Comparison of ENCODE assay signal across 22 cellular contexts in the genomic region with DNA sequence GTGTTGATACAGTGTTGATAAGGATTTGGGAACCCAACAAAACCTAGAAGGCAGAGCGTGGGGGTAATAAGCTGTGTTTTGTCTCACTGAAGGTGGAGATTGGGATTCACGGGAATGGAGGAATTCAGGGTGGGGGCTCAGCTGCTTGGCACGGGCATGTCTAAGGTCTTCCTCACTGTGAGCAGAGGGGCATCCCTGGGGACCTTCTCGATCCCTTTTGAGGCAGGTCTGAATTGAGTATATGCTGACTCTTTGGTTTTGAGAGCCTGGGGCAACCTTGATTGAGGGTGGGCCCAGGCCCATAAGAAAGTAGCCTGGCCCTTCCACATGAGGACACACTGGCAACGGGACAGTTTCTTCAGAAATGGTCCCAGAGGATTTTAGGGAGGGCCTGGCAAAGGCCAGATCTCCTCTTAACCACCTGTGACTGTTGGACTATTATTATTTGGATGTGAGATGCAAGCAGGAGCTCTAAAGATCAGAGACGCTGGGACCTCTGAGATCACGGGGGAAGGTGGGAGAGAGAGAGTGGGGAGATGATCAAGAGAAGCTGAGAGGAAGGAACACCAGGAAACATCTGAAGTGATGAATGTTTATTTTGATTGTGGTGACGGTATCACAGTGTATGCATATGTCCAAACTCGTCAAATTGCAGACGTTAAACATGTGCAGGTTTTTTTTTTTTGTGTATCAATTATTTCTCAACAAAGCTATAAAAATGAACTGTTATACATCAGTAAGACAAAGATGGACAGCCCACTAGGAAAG. TPM values are rescaled to one million over a fixed set of nuclear protein-coding genes. Genes with fewer than 3 reads are reported as not detected.
DNase-seq lines count a peak whose midpoint lies in the region; ATAC-seq, FAIRE-seq and TF ChIP-seq lines count a peak whose summit lies in the region.
"Had no signal": no experiment of that assay in that cellular context is flagged by ENCODE, and none has a peak within 500 bp of the region (broad histone marks: within the 10 kb centered on the region; RNA-seq: fewer than 3 reads in every experiment).

No MANE protein-coding gene starts in this region.

- no peak overlapping the region for H3K4me3 ChIP-seq in A549
- no peak overlapping the region for H3K4me3 ChIP-seq in tibial nerve

- TF ChIP-seq CTCF in A549 (IDR thresholded peaks at IDR 0.05), result no peak
- TF ChIP-seq CTCF in GM13977 (IDR thresholded peaks at IDR 0.05; ENCODE audit: extremely low read depth, insufficient read depth, missing control alignments), result no peak
- no peak for TF ChIP-seq CTCF in endothelial cell (IDR thresholded peaks at IDR 0.05; ENCODE audit: unreplicated experiment)
- no peak for TF ChIP-seq CTCF in nephron progenitor cell (IDR thresholded peaks at IDR 0.05)
- no peak for TF ChIP-seq CTCF in tibial nerve (IDR thresholded peaks at IDR 0.05)

- TF ChIP-seq POLR2A in A549 (IDR thresholded peaks at IDR 0.05; ENCODE audit: low read length) (no peak), tibial nerve (IDR thresholded peaks at IDR 0.05) (no peak)

- CTCF ChIA-PET in A549 (lab: Yijun Ruan, JAX), result interaction anchor here (0.9 to 15.8 kb wide), 12 partner anchors 8 to 853 kb away, joined by 3 to 304 read pairs (median 8); no protein-coding TSS in a partner anchor

- 70% methylated on average over 10 of the region's 10 CpGs for WGBS in A549 (ENCODE audit: missing lambda C conversion rate)
- 69 to 73% methylated on average over 10 of the region's 10 CpGs for WGBS in tibial nerve, 2 donors

- peak overlapping the region; percentile 86 for H3K27ac Mint-ChIP-seq in endothelial cell (ENCODE audit: unreplicated experiment)
- H3K27ac Mint-ChIP-seq in nephron progenitor cell, result peak overlapping the region; percentile 1
- H3K27ac Mint-ChIP-seq: activated naive CD8-positive, alpha-beta T cell; CD8-positive, alpha-beta T cell had no signal

- H3K36me3 ChIP-seq in tibial nerve, result no peaks in the 10 kb centered on the region

- no peaks in the 10 kb centered on the region for H3K9me3 ChIP-seq in A549
- no peaks in the 10 kb centered on the region for H3K9me3 ChIP-seq in tibial nerve

- H3K9me3 Mint-ChIP-seq in endothelial cell (ENCODE audit: unreplicated experiment) (no peaks in the 10 kb centered on the region), nephron progenitor cell (no peaks in the 10 kb centered on the region)
- H3K9me3 Mint-ChIP-seq: CD8-positive, alpha-beta T cell had no signal

- no peaks in the 10 kb centered on the region for H3K27me3 ChIP-seq in tibial nerve

- peaks cover 4% of the 10 kb centered on the region for H3K36me3 Mint-ChIP-seq in endothelial cell (ENCODE audit: low read depth, unreplicated experiment)
- H3K36me3 Mint-ChIP-seq in nephron progenitor cell (ENCODE audit: low read depth), result no peaks in the 10 kb centered on the region
- H3K36me3 Mint-ChIP-seq: activated naive CD8-positive, alpha-beta T cell; CD8-positive, alpha-beta T cell had no signal

- H3K4me1 Mint-ChIP-seq in endothelial cell (ENCODE audit: unreplicated experiment) (peaks cover 50% of the 10 kb centered on the region), nephron progenitor cell (peaks cover 46% of the 10 kb centered on the region)

- no peak for TF ChIP-seq RAD21 in A549 (conservative IDR thresholded peaks at IDR 0.05 in 1 of 2, IDR thresholded peaks at IDR 0.05 in 1 of 2)

- FAIRE-seq in A549 (lab: Jason Lieb, UNC), result no peak
- FAIRE-seq: astrocyte, GM12892, RCC 7860 had no signal

- peaks cover 2% of the 10 kb centered on the region for H3K27me3 Mint-ChIP-seq in endothelial cell (ENCODE audit: unreplicated experiment)
- peaks cover 18% of the 10 kb centered on the region for H3K27me3 Mint-ChIP-seq in nephron progenitor cell (ENCODE audit: low read depth, poor library complexity)

- in situ Hi-C loops in GM13977 (cut with MboI; ENCODE audit: low pct_unique_long_range_greater_than_20kb, low sequenced_read_pairs, unreplicated experiment), result loop anchor here (10.0 kb wide), 1 partner anchor 103 kb away; no protein-coding TSS in a partner anchor

- H3K4me3 Mint-ChIP-seq in endothelial cell (ENCODE audit: unreplicated experiment) (peak overlapping the region; percentile 26), nephron progenitor cell (no peak overlapping the region)
- H3K4me3 Mint-ChIP-seq: activated naive CD8-positive, alpha-beta T cell; CD8-positive, alpha-beta T cell had no signal

- H3K27ac ChIP-seq in A549 (no peak overlapping the region), tibial nerve (no peak overlapping the region)
- H3K27ac ChIP-seq: KMS-11 had no signal

- H3K4me1 ChIP-seq in A549 (no peaks in the 10 kb centered on the region), tibial nerve (no peaks in the 10 kb centered on the region)

- no peak for DNase-seq in A549 (ENCODE audit: low read depth in 1 of 2, low spot score in 1 of 2)
- peak; percentile 3 for DNase-seq in GM13977 (ENCODE audit: low spot score)
- no peak for DNase-seq in endothelial cell (ENCODE audit: low spot score)
- no peak for DNase-seq in nephron progenitor cell
- DNase-seq in activated CD4-positive, CD25-positive, alpha-beta regulatory T cell treated with anti-CD3 and anti-CD28 coated beads, Interleukin-2, amount 50 U/mL, for 72 hours, result no peak
- DNase-seq in activated gamma-delta T cell (lab: John Stamatoyannopoulos, UW), result no peak
- no peak for DNase-seq in tibial nerve (ENCODE audit: low spot score in 2 of 2)
- DNase-seq in OCI-M1 (lab: John Stamatoyannopoulos, UW), result no peak
- DNase-seq: activated T-cell treated with anti-CD3 and anti-CD28 coated beads, Interleukin-2, amount 50 U/mL, for 48 hours; cerebellar nuclear complex; effector memory CD4-positive, alpha-beta T cell; NCI-H1694 treated with DMSO at 0.1 percent for 48 hours; substantia nigra; T-helper 9 cell had no signal

- POLR2A ChIA-PET in A549 (lab: Yijun Ruan, JAX), result no interaction called here

- TF ChIP-seq EP300 in A549 (IDR thresholded peaks at IDR 0.05) (no peak), tibial nerve (IDR thresholded peaks at IDR 0.05) (no peak)

- H3K4me2 ChIP-seq in A549, result no peak overlapping the region
- H3K4me2 ChIP-seq: KMS-11 had no signal

- ATAC-seq in A549, result no peak
- ATAC-seq: activated CD4-positive, CD25-positive, alpha-beta regulatory T cell treated with anti-CD3 and anti-CD28 coated beads, Interleukin-2, amount 50 U/mL, for 24 hours; CD8-positive, alpha-beta T cell had no signal

TF ChIP-seq in A549, 52 proteins besides CTCF, POLR2A, EP300 and RAD21:
- TF ChIP-seq, protein P1, sequence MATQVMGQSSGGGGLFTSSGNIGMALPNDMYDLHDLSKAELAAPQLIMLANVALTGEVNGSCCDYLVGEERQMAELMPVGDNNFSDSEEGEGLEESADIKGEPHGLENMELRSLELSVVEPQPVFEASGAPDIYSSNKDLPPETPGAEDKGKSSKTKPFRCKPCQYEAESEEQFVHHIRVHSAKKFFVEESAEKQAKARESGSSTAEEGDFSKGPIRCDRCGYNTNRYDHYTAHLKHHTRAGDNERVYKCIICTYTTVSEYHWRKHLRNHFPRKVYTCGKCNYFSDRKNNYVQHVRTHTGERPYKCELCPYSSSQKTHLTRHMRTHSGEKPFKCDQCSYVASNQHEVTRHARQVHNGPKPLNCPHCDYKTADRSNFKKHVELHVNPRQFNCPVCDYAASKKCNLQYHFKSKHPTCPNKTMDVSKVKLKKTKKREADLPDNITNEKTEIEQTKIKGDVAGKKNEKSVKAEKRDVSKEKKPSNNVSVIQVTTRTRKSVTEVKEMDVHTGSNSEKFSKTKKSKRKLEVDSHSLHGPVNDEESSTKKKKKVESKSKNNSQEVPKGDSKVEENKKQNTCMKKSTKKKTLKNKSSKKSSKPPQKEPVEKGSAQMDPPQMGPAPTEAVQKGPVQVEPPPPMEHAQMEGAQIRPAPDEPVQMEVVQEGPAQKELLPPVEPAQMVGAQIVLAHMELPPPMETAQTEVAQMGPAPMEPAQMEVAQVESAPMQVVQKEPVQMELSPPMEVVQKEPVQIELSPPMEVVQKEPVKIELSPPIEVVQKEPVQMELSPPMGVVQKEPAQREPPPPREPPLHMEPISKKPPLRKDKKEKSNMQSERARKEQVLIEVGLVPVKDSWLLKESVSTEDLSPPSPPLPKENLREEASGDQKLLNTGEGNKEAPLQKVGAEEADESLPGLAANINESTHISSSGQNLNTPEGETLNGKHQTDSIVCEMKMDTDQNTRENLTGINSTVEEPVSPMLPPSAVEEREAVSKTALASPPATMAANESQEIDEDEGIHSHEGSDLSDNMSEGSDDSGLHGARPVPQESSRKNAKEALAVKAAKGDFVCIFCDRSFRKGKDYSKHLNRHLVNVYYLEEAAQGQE (IDR thresholded peaks at IDR 0.05), result no peak
- peak; percentile 31 for TF ChIP-seq MAFK (IDR thresholded peaks at IDR 0.05; ENCODE audit: partially characterized antibody)
- no peak for TF ChIP-seq SREBF2 (IDR thresholded peaks at IDR 0.05)

RNA-seq across cellular contexts. Expression of a gene that starts 48.4 kb away (rescaled TPM):
- not detected in 2 replicates for polyA plus RNA-seq in A549 (2011; rRNA removed)
- not detected in 2 replicates for polyA plus RNA-seq in A549 (2012; cell fraction: cytosol; rRNA removed)
- 0.06 and 0.10 TPM in 2 replicates for polyA plus RNA-seq in A549 (2012; cell fraction: nucleus; rRNA removed)
- polyA plus RNA-seq in A549 (2017; fragmentation: RNase III; extraction: RNeasy Plus Mini Kit Qiagen cat#74134 plus additional on column Dnase treatment), result not detected in 3 replicates
- polyA minus RNA-seq in A549 (2011; rRNA and poly(A)+ RNA removed), result not detected in 2 replicates
- total RNA-seq in endothelial cell (ENCODE audit: unreplicated experiment), result not detected
- total RNA-seq in tibial nerve, result 10 to 100 TPM; 16.5 to 78.7 (median 39.3) TPM
- total RNA-seq: H7 had no signal

RNA-seq across cellular contexts. Expression of a gene that starts 58.1 kb away (rescaled TPM):
- polyA plus RNA-seq in A549 (2011; rRNA removed), result 124 and 141 TPM in 2 replicates
- polyA plus RNA-seq in A549 (2012; cell fraction: cytosol; rRNA removed), result 168 and 190 TPM in 2 replicates
- 140 and 145 TPM in 2 replicates for polyA plus RNA-seq in A549 (2012; cell fraction: nucleus; rRNA removed)
- polyA plus RNA-seq in A549 (2017; fragmentation: RNase III; extraction: RNeasy Plus Mini Kit Qiagen cat#74134 plus additional on column Dnase treatment), result 81.3 to 87.9 TPM (median 82.6 TPM) in 3 replicates
- 109 and 119 TPM in 2 replicates for polyA minus RNA-seq in A549 (2011; rRNA and poly(A)+ RNA removed)
- total RNA-seq in endothelial cell (ENCODE audit: unreplicated experiment), result 30.6 TPM
- total RNA-seq in tibial nerve, result 10 to 100 TPM; 32.6 to 49.6 (median 37.5) TPM

Comparison
In these comparisons a context has a peak if more than half of its experiments do, and no peak if none do; other contexts are left out.
1. RNA of a gene that starts 48.4 kb away (total RNA-seq): 16.5 to 78.7 TPM in tibial nerve; not detected in endothelial cell (single experiment); every median in the first group is over 10 times any median in the second.